Comparison of ENCODE assay signal across 15 cellular contexts in genomic region chr5:14380712-14381111, GRCh38.
DNase-seq lines count a peak whose midpoint lies in the region; ATAC-seq, FAIRE-seq and TF ChIP-seq lines count a peak whose summit lies in the region.
"Had no signal": no experiment of that assay in that cellular context is flagged by ENCODE, and none has a peak within 500 bp of the region (broad histone marks: within the 10 kb centered on the region; RNA-seq: fewer than 3 reads in every experiment).

No MANE protein-coding gene starts in this region.

- H3K27ac Mint-ChIP-seq in HFFc6: peak overlapping the region; percentile 12; the same call in 1 of the 2 replicates
- H3K27ac Mint-ChIP-seq in endothelial cell (ENCODE audit: unreplicated experiment): peak overlapping the region; percentile 19
- peak overlapping the region; percentile 66 for H3K27ac Mint-ChIP-seq in stimulated activated memory B cell treated with anti-CD40 and anti-IgM and Interleukin-4, amounts not matched to agents 10 μg/mL and 1 μg/mL and 100 μg/mL, for 72 hours
- H3K27ac Mint-ChIP-seq: CD4-positive, CD25-positive, alpha-beta regulatory T cell had no signal

- no peaks in the 10 kb centered on the region for H3K27me3 ChIP-seq in adipocyte (replicated peaks; ENCODE audit: control insufficient read depth, insufficient read depth, low read length)
- H3K27me3 ChIP-seq: BLaER1 treated with 17β-estradiol and CSF1 and Interleukin-3, amounts not matched to agents 10 nM and 100 nM had no signal

- no peaks in the 10 kb centered on the region for H3K9me3 ChIP-seq in adipocyte (ENCODE audit: control insufficient read depth, low read length)
- H3K9me3 ChIP-seq: BLaER1 treated with 17β-estradiol and CSF1 and Interleukin-3, amounts not matched to agents 10 nM and 100 nM had no signal

- H3K36me3 ChIP-seq in adipocyte (ENCODE audit: control insufficient read depth, insufficient read depth, low read length, severe bottlenecking): peaks cover 89% of the 10 kb centered on the region

- peaks cover 23% of the 10 kb centered on the region for H3K4me1 Mint-ChIP-seq in HFFc6 (ENCODE audit: low read depth)
- peaks cover 19% of the 10 kb centered on the region for H3K4me1 Mint-ChIP-seq in endothelial cell (ENCODE audit: unreplicated experiment)
- peaks cover 25% of the 10 kb centered on the region for H3K4me1 Mint-ChIP-seq in stimulated activated memory B cell treated with anti-CD40 and anti-IgM and Interleukin-4, amounts not matched to agents 10 μg/mL and 1 μg/mL and 100 μg/mL, for 72 hours
- H3K4me1 Mint-ChIP-seq: CD4-positive, CD25-positive, alpha-beta regulatory T cell had no signal

- H3K9ac ChIP-seq in adipocyte (ENCODE audit: low read length): no peak overlapping the region
- H3K9ac ChIP-seq: BLaER1 treated with 17β-estradiol and CSF1 and Interleukin-3, amounts not matched to agents 10 nM and 100 nM had no signal

- peaks cover 27% of the 10 kb centered on the region for H3K27me3 Mint-ChIP-seq in HFFc6 (ENCODE audit: insufficient read depth)
- peaks cover 2% of the 10 kb centered on the region for H3K27me3 Mint-ChIP-seq in endothelial cell (ENCODE audit: unreplicated experiment)
- H3K27me3 Mint-ChIP-seq in stimulated activated memory B cell treated with anti-CD40 and anti-IgM and Interleukin-4, amounts not matched to agents 10 μg/mL and 1 μg/mL and 100 μg/mL, for 72 hours: no peaks in the 10 kb centered on the region

- TF ChIP-seq CTCF in HFFc6 (IDR thresholded peaks at IDR 0.05) (no peak), endothelial cell (IDR thresholded peaks at IDR 0.05; ENCODE audit: unreplicated experiment) (no peak)

- no peak for ATAC-seq in stimulated activated memory B cell treated with anti-CD40 and anti-IgM and Interleukin-4, amounts not matched to agents 10 μg/mL and 1 μg/mL and 100 μg/mL, for 72 hours
- ATAC-seq: HCT116 had no signal

- no peak for DNase-seq in HFFc6
- DNase-seq in adipocyte (ENCODE audit: low read depth): peak; percentile 18
- no peak for DNase-seq in endothelial cell (ENCODE audit: low spot score)
- DNase-seq in RCC 7860 (ENCODE audit: low spot score): no peak
- DNase-seq in NCI-H1417 treated with DMSO at 0.1 percent for 48 hours (lab: John Stamatoyannopoulos, UW): no peak
- no peak for DNase-seq in middle frontal gyrus (ENCODE audit: extremely low spot score, low spot score)
- DNase-seq: ACHN; CD4-positive, CD25-positive, alpha-beta regulatory T cell; DMS53; GF-D8 had no signal

- H3K9me3 Mint-ChIP-seq in HFFc6: no peaks in the 10 kb centered on the region
- H3K9me3 Mint-ChIP-seq in endothelial cell (ENCODE audit: unreplicated experiment): no peaks in the 10 kb centered on the region
- H3K9me3 Mint-ChIP-seq in stimulated activated memory B cell treated with anti-CD40 and anti-IgM and Interleukin-4, amounts not matched to agents 10 μg/mL and 1 μg/mL and 100 μg/mL, for 72 hours: peaks cover 5% of the 10 kb centered on the region
- H3K9me3 Mint-ChIP-seq: CD4-positive, CD25-positive, alpha-beta regulatory T cell had no signal

- H3K4me1 ChIP-seq in adipocyte (ENCODE audit: control insufficient read depth, insufficient read depth, low read length): peaks cover 18% of the 10 kb centered on the region

- no peak overlapping the region for H3K4me3 ChIP-seq in adipocyte (ENCODE audit: low read length)
- H3K4me3 ChIP-seq: BLaER1 treated with 17β-estradiol and CSF1 and Interleukin-3, amounts not matched to agents 10 nM and 100 nM had no signal

- peaks cover 75% of the 10 kb centered on the region for H3K36me3 Mint-ChIP-seq in HFFc6 (ENCODE audit: low read depth)
- peaks cover 61% of the 10 kb centered on the region for H3K36me3 Mint-ChIP-seq in endothelial cell (ENCODE audit: low read depth, unreplicated experiment)
- H3K36me3 Mint-ChIP-seq in stimulated activated memory B cell treated with anti-CD40 and anti-IgM and Interleukin-4, amounts not matched to agents 10 μg/mL and 1 μg/mL and 100 μg/mL, for 72 hours: peaks cover 87% of the 10 kb centered on the region

- no peak overlapping the region; the same call in 1 of the 2 replicates for H3K4me3 Mint-ChIP-seq in HFFc6
- no peak overlapping the region for H3K4me3 Mint-ChIP-seq in endothelial cell (ENCODE audit: unreplicated experiment)
- H3K4me3 Mint-ChIP-seq in stimulated activated memory B cell treated with anti-CD40 and anti-IgM and Interleukin-4, amounts not matched to agents 10 μg/mL and 1 μg/mL and 100 μg/mL, for 72 hours: no peak overlapping the region
- H3K4me3 Mint-ChIP-seq: CD4-positive, CD25-positive, alpha-beta regulatory T cell had no signal

- FAIRE-seq in RCC 7860 (lab: Jason Lieb, UNC): no peak
- FAIRE-seq: GM19239, H54 had no signal

Comparison
In these comparisons a context has a peak if more than half of its experiments do, and no peak if none do; other contexts are left out.
1. H3K27ac Mint-ChIP-seq: peak in every context shown above with its lines; median percentile 66 in stimulated activated memory B cell treated with anti-CD40 and anti-IgM and Interleukin-4, amounts not matched to agents 10 μg/mL and 1 μg/mL and 100 μg/mL, for 72 hours; 19 in endothelial cell; 12 in HFFc6.